In the genomic region with DNA sequence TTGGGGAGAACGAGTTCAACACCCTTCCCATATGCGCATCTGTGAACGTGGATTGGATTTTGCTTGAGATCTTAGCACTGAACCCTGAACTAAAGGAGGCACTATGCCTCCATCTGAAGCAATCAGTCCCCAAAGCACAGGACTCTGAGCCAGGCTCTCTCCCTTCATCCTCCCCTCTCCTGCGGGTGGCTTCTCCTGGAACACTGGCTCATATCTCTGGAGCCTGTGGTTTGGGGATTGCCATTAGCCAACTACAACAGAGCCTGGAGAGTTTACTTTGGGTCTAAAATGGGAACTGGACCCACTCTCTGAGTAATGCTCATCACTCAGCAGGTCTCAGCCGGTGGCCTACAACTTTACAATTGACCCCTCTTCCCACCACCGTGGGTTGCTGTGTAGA, we compare ENCODE assay signal across 17 cellular contexts.
DNase-seq lines count a peak whose midpoint lies in the region; ATAC-seq and TF ChIP-seq lines count a peak whose summit lies in the region.
"Had no signal": no experiment of that assay in that cellular context is flagged by ENCODE, and none has a peak within 500 bp of the region (broad histone marks: within the 10 kb centered on the region; RNA-seq: fewer than 3 reads in every experiment).

No MANE protein-coding gene starts in this region.

- H4K20me1 ChIP-seq in HCT116 (ENCODE audit: insufficient read depth), result no peaks in the 10 kb centered on the region
- H4K20me1 ChIP-seq in OCI-LY3 (ENCODE audit: insufficient read depth, low read length), result no peaks in the 10 kb centered on the region

- RAD21 ChIA-PET in HCT116 (lab: Charles Lee; ENCODE audit: low non-redundant PET in 1 of 2, low total read pairs in 2 of 2, uncharacterized antibody in 2 of 2, unreplicated experiment in 2 of 2), result no interaction called here

- no peak for ATAC-seq in HCT116
- no peak for ATAC-seq in HG03521 (IDR thresholded peaks at IDR 0.05; ENCODE audit: unreplicated experiment)
- no peak for ATAC-seq in GM18861 (IDR thresholded peaks at IDR 0.05; ENCODE audit: unreplicated experiment)

- H2AFZ ChIP-seq in HCT116 (ENCODE audit: low read depth, low read length, poor library complexity, severe bottlenecking), result no peak overlapping the region
- no peak overlapping the region for H2AFZ ChIP-seq in OCI-LY3 (ENCODE audit: low read depth, low read length)

- DNase-seq in HCT116 (ENCODE audit: low read depth, low spot score), result no peak
- peak; percentile 10 for DNase-seq in fibroblast of villous mesenchyme (ENCODE audit: low read depth)
- peak; percentile 36 for DNase-seq in stromal cell of bone marrow (ENCODE audit: low read depth)
- no peak for DNase-seq in HuH-7 (ENCODE audit: low spot score)
- DNase-seq in activated CD4-positive, CD25-positive, alpha-beta regulatory T cell treated with anti-CD3 and anti-CD28 coated beads, Interleukin-2, amount 50 U/mL, for 72 hours, result no peak
- DNase-seq: ACHN; C1 segment of cervical spinal cord; DMS79 treated with DMSO at 0.1 percent for 48 hours; MV-4-11; NCI-H1694 treated with DMSO at 0.1 percent for 48 hours; NCI-H748 treated with DMSO at 0.1 percent for 48 hours; NK-92 treated with Interleukin-12 subunit alpha and Interleukin-12 subunit beta, amount 100 ng/mL, for 24 hours; SHP77 had no signal

- H3K9me2 ChIP-seq in HCT116 (ENCODE audit: insufficient read depth), result no peaks in the 10 kb centered on the region

- H3K27ac ChIP-seq in HCT116 (ENCODE audit: low read depth, low read length), result no peak overlapping the region
- no peak overlapping the region for H3K27ac ChIP-seq in OCI-LY3 (ENCODE audit: low read length)
- H3K27ac ChIP-seq: SK-N-MC had no signal

- H3K4me1 ChIP-seq in HCT116 (ENCODE audit: control insufficient read depth in 1 of 2, insufficient read depth in 2 of 2, low read length in 2 of 2) (peaks cover 15 to 47% of the 10 kb centered on the region in 2 experiments; a peak in 3 of 4 replicates), OCI-LY3 (ENCODE audit: low read length) (no peaks in the 10 kb centered on the region)

- peak; percentile 19; the same call in 1 of the 2 replicates for TF ChIP-seq RAD21 in HCT116 (IDR thresholded peaks at IDR 0.05; ENCODE audit: low read depth)

- H3K4me2 ChIP-seq in HCT116 (ENCODE audit: low read length) (no peak overlapping the region), OCI-LY3 (ENCODE audit: low read length) (no peak overlapping the region)

- H3K9me3 ChIP-seq in HCT116 (ENCODE audit: control insufficient read depth in 1 of 2, insufficient read depth in 1 of 2, low read depth in 1 of 2, low read length in 2 of 2) (no peaks in the 10 kb centered on the region), OCI-LY3 (ENCODE audit: insufficient read depth, low read length) (no peaks in the 10 kb centered on the region)

- no peak overlapping the region for H3K4me3 ChIP-seq in HCT116 (replicated peaks in 1 of 2; ENCODE audit: low read depth in 1 of 2, low read length in 2 of 2)
- H3K4me3 ChIP-seq in OCI-LY3 (ENCODE audit: low read length), result no peak overlapping the region
- no peak overlapping the region for H3K4me3 ChIP-seq in fibroblast of villous mesenchyme (ENCODE audit: low read depth, low read length)
- H3K4me3 ChIP-seq: SK-N-MC had no signal

- H3K9ac ChIP-seq in HCT116 (ENCODE audit: low read length), result no peak overlapping the region
- H3K9ac ChIP-seq in OCI-LY3 (ENCODE audit: low read length), result no peak overlapping the region

- intact Hi-C loops in HCT116 (cut with micrococcal nuclease), result no loop called here

- TF ChIP-seq CTCF in HCT116 (IDR thresholded peaks at IDR 0.05 in 2 of 3, conservative IDR thresholded peaks at IDR 0.05 in 1 of 3; ENCODE audit: borderline replicate concordance in 1 of 3, insufficient read depth in 1 of 3, low read depth in 2 of 3, low read length in 2 of 3), result no peak
- peak; percentile 10; the same call in 1 of the 2 replicates for TF ChIP-seq CTCF in OCI-LY3 (IDR thresholded peaks at IDR 0.05; ENCODE audit: low read depth, low read length)
- no peak for TF ChIP-seq CTCF in fibroblast of villous mesenchyme (IDR thresholded peaks at IDR 0.05; ENCODE audit: insufficient read depth, low read depth, low read length)

- H3K27me3 ChIP-seq in HCT116 (ENCODE audit: insufficient read depth, low read length) (peaks cover 8% of the 10 kb centered on the region; the same call in 1 of the 2 replicates), OCI-LY3 (ENCODE audit: low read depth, low read length) (peaks cover 28% of the 10 kb centered on the region)

- no peaks in the 10 kb centered on the region for H3K36me3 ChIP-seq in HCT116 (ENCODE audit: control insufficient read depth in 1 of 2, insufficient read depth in 2 of 2, low read length in 2 of 2)
- H3K36me3 ChIP-seq in OCI-LY3 (replicated peaks; ENCODE audit: low read depth, low read length), result no peaks in the 10 kb centered on the region

- TF ChIP-seq POLR2A in HCT116 (IDR thresholded peaks at IDR 0.05; ENCODE audit: borderline replicate concordance, extremely low read depth, insufficient read depth, insufficient read length), result no peak

- CTCF ChIA-PET in HCT116 (lab: Charles Lee), result no interaction called here

- POLR2A ChIA-PET in HCT116 (lab: Charles Lee), result no interaction called here

- no TSS peak for BruUV-seq in HCT116 (replicated peaks; lab: Mats Ljungman, UMichigan)

- no peaks in the 10 kb centered on the region for H3K79me2 ChIP-seq in HCT116 (ENCODE audit: insufficient read depth, low read length)
- H3K79me2 ChIP-seq in OCI-LY3 (ENCODE audit: low read length), result no peaks in the 10 kb centered on the region

TF ChIP-seq in HCT116, 20 proteins besides CTCF, POLR2A, EP300 and RAD21:
- TF ChIP-seq ELF1 (IDR thresholded peaks at IDR 0.05; ENCODE audit: borderline replicate concordance, low read depth), result no peak

Comparison
In these comparisons a context has a peak if more than half of its experiments do, and no peak if none do; other contexts are left out.
1. DNase-seq: peak in fibroblast of villous mesenchyme (single experiment) and stromal cell of bone marrow (single experiment); none in HCT116 (single experiment), HuH-7 (single experiment) and activated CD4-positive, CD25-positive, alpha-beta regulatory T cell treated with anti-CD3 and anti-CD28 coated beads, Interleukin-2, amount 50 U/mL, for 72 hours (single experiment).